In the genomic region with DNA sequence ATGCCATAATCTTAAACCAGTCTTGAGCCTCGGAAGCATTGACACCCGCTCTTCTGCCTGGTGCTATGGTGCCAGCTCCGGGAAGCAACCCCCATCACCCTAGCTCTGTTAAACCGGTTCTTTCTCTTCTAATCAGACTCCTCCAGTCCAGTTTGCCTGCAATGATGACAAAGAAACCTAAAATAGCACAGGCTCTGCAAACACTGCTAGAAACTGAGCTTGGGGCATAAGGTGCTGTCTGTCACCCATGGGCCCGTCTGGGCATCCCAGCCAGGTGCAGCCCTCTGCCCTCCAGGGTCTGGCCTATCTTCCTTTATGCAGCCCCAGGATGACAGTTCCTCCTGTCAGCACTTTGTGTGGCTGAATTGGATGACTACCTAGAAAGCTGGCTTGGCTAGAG, we compare ENCODE assay signal across 1 cellular context.
TF ChIP-seq lines count a peak whose summit lies in the region.

No MANE protein-coding gene starts in this region.

TF ChIP-seq in K562, 482 proteins besides CTCF, POLR2A, EP300 and RAD21:
- TF ChIP-seq HLTF (IDR thresholded peaks at IDR 0.05) (no peak), ZNF24 (IDR thresholded peaks at IDR 0.05) (no peak), MCM5 (IDR thresholded peaks at IDR 0.05; ENCODE audit: low read depth) (no peak), BRCA1 (IDR thresholded peaks at IDR 0.05) (no peak), BRCA1 (CRISPR knock-in tag; IDR thresholded peaks at IDR 0.05) (0 out of 2 replicates have a peak, but pooled peaks have one; percentile 20), STAG1 (CRISPR knock-in tag; IDR thresholded peaks at IDR 0.05; ENCODE audit: borderline replicate concordance) (0 out of 2 replicates have a peak, but pooled peaks have one; percentile 17), TCF7 (IDR thresholded peaks at IDR 0.05; ENCODE audit: borderline replicate concordance) (no peak), ZBTB7A (IDR thresholded peaks at IDR 0.05; ENCODE audit: borderline replicate concordance, control insufficient read depth, low read depth, low read length) (no peak), ZFX (CRISPR knock-in tag; IDR thresholded peaks at IDR 0.05) (peak; percentile 35; the same call in 1 of the 2 replicates), NFXL1 (CRISPR knock-in tag; IDR thresholded peaks at IDR 0.05) (no peak)
- TF ChIP-seq, protein P1, sequence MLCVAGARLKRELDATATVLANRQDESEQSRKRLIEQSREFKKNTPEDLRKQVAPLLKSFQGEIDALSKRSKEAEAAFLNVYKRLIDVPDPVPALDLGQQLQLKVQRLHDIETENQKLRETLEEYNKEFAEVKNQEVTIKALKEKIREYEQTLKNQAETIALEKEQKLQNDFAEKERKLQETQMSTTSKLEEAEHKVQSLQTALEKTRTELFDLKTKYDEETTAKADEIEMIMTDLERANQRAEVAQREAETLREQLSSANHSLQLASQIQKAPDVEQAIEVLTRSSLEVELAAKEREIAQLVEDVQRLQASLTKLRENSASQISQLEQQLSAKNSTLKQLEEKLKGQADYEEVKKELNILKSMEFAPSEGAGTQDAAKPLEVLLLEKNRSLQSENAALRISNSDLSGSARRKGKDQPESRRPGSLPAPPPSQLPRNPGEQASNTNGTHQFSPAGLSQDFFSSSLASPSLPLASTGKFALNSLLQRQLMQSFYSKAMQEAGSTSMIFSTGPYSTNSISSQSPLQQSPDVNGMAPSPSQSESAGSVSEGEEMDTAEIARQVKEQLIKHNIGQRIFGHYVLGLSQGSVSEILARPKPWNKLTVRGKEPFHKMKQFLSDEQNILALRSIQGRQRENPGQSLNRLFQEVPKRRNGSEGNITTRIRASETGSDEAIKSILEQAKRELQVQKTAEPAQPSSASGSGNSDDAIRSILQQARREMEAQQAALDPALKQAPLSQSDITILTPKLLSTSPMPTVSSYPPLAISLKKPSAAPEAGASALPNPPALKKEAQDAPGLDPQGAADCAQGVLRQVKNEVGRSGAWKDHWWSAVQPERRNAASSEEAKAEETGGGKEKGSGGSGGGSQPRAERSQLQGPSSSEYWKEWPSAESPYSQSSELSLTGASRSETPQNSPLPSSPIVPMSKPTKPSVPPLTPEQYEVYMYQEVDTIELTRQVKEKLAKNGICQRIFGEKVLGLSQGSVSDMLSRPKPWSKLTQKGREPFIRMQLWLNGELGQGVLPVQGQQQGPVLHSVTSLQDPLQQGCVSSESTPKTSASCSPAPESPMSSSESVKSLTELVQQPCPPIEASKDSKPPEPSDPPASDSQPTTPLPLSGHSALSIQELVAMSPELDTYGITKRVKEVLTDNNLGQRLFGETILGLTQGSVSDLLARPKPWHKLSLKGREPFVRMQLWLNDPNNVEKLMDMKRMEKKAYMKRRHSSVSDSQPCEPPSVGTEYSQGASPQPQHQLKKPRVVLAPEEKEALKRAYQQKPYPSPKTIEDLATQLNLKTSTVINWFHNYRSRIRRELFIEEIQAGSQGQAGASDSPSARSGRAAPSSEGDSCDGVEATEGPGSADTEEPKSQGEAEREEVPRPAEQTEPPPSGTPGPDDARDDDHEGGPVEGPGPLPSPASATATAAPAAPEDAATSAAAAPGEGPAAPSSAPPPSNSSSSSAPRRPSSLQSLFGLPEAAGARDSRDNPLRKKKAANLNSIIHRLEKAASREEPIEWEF (CRISPR knock-in tag; IDR thresholded peaks at IDR 0.05) = no peak
